In the genomic region with DNA sequence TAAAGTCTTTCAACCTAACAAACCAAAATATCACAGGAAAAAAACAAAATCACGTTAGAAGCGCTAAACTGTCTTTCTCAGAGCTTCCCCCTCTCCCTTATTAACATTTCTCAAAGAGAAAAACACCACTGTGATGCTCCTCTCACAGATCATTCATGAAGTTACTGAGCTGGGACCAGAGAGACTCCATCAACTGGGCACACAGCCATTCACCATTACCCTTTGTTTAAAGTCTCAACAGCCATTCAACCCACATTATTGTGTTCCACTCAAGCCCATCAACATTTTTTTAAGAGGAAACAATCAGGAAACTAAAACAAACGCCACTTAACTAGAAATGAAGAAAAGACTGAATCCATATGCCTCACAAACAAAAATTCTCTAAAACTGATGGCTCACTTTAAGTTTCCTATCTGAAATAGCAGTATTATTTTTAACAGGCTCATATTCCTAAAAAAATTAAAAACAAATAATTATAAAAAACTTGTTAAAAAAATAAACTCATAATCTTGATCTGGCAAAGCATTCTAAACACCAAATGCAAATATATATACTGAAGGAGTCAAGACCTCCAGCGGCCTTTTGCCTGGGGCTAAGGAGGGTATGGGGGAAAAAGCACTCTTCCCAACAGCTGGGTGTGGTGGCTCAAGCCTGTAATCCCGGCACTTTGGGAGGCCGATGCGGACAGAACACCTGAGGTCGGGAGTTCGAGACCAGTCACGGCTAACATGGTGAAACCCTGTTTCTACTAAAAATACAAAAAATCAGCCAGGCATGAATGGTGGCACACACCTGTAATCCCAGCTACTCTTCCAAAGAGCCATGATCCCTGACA, we compare ENCODE assay signal across 10 cellular contexts. TPM values are rescaled to one million over a fixed set of nuclear protein-coding genes. Genes with fewer than 3 reads are reported as not detected.
A peak's percentile ranks its signal among the peaks of the same experiment; 100 is the strongest.
DNase-seq lines count a peak whose midpoint lies in the region; ATAC-seq, FAIRE-seq and TF ChIP-seq lines count a peak whose summit lies in the region.
"Had no signal": no experiment of that assay in that cellular context is flagged by ENCODE, and none has a peak within 500 bp of the region (broad histone marks: within the 10 kb centered on the region; RNA-seq: fewer than 3 reads in every experiment).

No MANE protein-coding gene starts in this region.

- WGBS in right cardiac atrium: 84% methylated on average over 10 of the region's 10 CpGs

- no peaks in the 10 kb centered on the region for H3K27me3 ChIP-seq in CD8-positive, alpha-beta memory T cell (ENCODE audit: insufficient read depth, low read length, poor library complexity, severe bottlenecking)
- H3K27me3 ChIP-seq in right cardiac atrium (ENCODE audit: control insufficient read depth, insufficient read depth): no peaks in the 10 kb centered on the region

- peaks cover 0 to 37% (median 7%) of the 10 kb centered on the region in 3 donors for H3K36me3 Mint-ChIP-seq in CD8-positive, alpha-beta memory T cell
- H3K36me3 Mint-ChIP-seq in brain: peaks cover 34% of the 10 kb centered on the region

- H3K4me3 ChIP-seq in CD8-positive, alpha-beta memory T cell (ENCODE audit: low read length): no peak overlapping the region
- no peak overlapping the region for H3K4me3 ChIP-seq in right cardiac atrium (ENCODE audit: low read length)
- H3K4me3 ChIP-seq: SK-N-MC had no signal

- no peak for DNase-seq in CD8-positive, alpha-beta memory T cell
- DNase-seq in NCI-H146 treated with DMSO at 0.1 percent for 48 hours (lab: John Stamatoyannopoulos, UW; ENCODE audit: unreplicated experiment) (peak; percentile 36), midbrain (lab: John Stamatoyannopoulos, UW) (peak; percentile 36), right cardiac atrium (no peak), GM19240 (ENCODE audit: insufficient read length, low spot score) (no peak), RCC 7860 (ENCODE audit: low spot score) (no peak)
- DNase-seq: activated naive CD4-positive, alpha-beta T cell treated with anti-CD3 and anti-CD28 coated beads, Interleukin-2, amount 50 U/mL, for 16 hours had no signal

- H3K36me3 ChIP-seq in CD8-positive, alpha-beta memory T cell (ENCODE audit: insufficient read depth, low read length): no peaks in the 10 kb centered on the region

- peaks cover 51% of the 10 kb centered on the region for H3K4me1 ChIP-seq in CD8-positive, alpha-beta memory T cell (ENCODE audit: insufficient read depth, low read length)
- H3K4me1 ChIP-seq in right cardiac atrium (ENCODE audit: control insufficient read depth, insufficient read depth, low read length): peaks cover 14% of the 10 kb centered on the region

- no peak overlapping the region for H3K27ac ChIP-seq in CD8-positive, alpha-beta memory T cell (ENCODE audit: low read depth, low read length)
- H3K27ac ChIP-seq in right cardiac atrium (ENCODE audit: low read length): no peak overlapping the region
- H3K27ac ChIP-seq: SK-N-MC had no signal

- H3K27me3 Mint-ChIP-seq in CD8-positive, alpha-beta memory T cell: no peaks in the 10 kb centered on the region
- H3K27me3 Mint-ChIP-seq in brain: no peaks in the 10 kb centered on the region

- intact Hi-C loops in right cardiac atrium (cut with DNase I): no loop called here

- POLR2A ChIA-PET in CD8-positive, alpha-beta memory T cell (lab: Charles Lee): no interaction called here

- peak overlapping the region in 6 of 8 donors; percentile 13 to 78 (median 66) for H3K27ac Mint-ChIP-seq in CD8-positive, alpha-beta memory T cell
- peak overlapping the region; percentile 17 to 91 (median 87) for H3K27ac Mint-ChIP-seq in brain

- no peak for ATAC-seq in right cardiac atrium
- ATAC-seq in GM19023 (IDR thresholded peaks at IDR 0.05; ENCODE audit: unreplicated experiment): no peak

- no peak for FAIRE-seq in RCC 7860 (lab: Jason Lieb, UNC)

- no peaks in the 10 kb centered on the region for H3K9me3 Mint-ChIP-seq in CD8-positive, alpha-beta memory T cell
- no peaks in the 10 kb centered on the region for H3K9me3 Mint-ChIP-seq in brain

- no peak for TF ChIP-seq CTCF in brain (conservative IDR thresholded peaks at IDR 0.05)

- no peaks in the 10 kb centered on the region for H3K9me3 ChIP-seq in CD8-positive, alpha-beta memory T cell (ENCODE audit: low read length)
- no peaks in the 10 kb centered on the region for H3K9me3 ChIP-seq in right cardiac atrium (ENCODE audit: control insufficient read depth, low read length)

- H3K4me3 Mint-ChIP-seq in CD8-positive, alpha-beta memory T cell: peak overlapping the region in 5 of 7 donors; percentile 0 to 72 (median 43)
- H3K4me3 Mint-ChIP-seq in brain: peak overlapping the region in 3 of 5 experiments; percentile 42 to 74 (median 65)

- peaks cover 68 to 85% (median 73%) of the 10 kb centered on the region in 3 donors for H3K4me1 Mint-ChIP-seq in CD8-positive, alpha-beta memory T cell
- H3K4me1 Mint-ChIP-seq in brain: peaks cover 73% of the 10 kb centered on the region

- CTCF ChIA-PET in CD8-positive, alpha-beta memory T cell (lab: Charles Lee): interaction anchor here (1.7 kb wide), 1 partner anchor 8 kb away, joined by 5 read pairs; no protein-coding TSS in a partner anchor

RNA-seq across cellular contexts. Expression of gene CELF1, which starts 14.0 kb away (rescaled TPM):
- 100 to 1,000 TPM; 160 to 168 TPM for total RNA-seq in CD8-positive, alpha-beta memory T cell
- 80.8 TPM for polyA plus RNA-seq in CD8-positive, alpha-beta memory T cell
- polyA plus RNA-seq in brain (ENCODE audit: insufficient read depth, low read depth, low replicate concordance): 47.2 TPM
- total RNA-seq in right cardiac atrium: 10 to 100 TPM; 54.8 to 79.8 (median 73.4) TPM
- 26.9 TPM for polyA plus RNA-seq in right cardiac atrium

RNA-seq across cellular contexts. Expression of gene PTPMT1, which starts 26.4 kb away (rescaled TPM):
- total RNA-seq in CD8-positive, alpha-beta memory T cell: 10 to 100 TPM; 53.3 to 53.8 TPM
- polyA plus RNA-seq in CD8-positive, alpha-beta memory T cell: 71.2 TPM
- polyA plus RNA-seq in brain (ENCODE audit: insufficient read depth, low read depth, low replicate concordance): 52.2 TPM
- total RNA-seq in right cardiac atrium: 10 to 100 TPM; 13.9 to 17.2 (median 15.3) TPM
- polyA plus RNA-seq in right cardiac atrium: 22.5 TPM

RNA-seq across cellular contexts. Expression of gene KBTBD4, which starts 39.8 kb away (rescaled TPM):
- total RNA-seq in CD8-positive, alpha-beta memory T cell: 10 to 100 TPM; 24.8 to 26.4 TPM
- 46.5 TPM for polyA plus RNA-seq in CD8-positive, alpha-beta memory T cell
- 19.2 TPM for polyA plus RNA-seq in brain (ENCODE audit: insufficient read depth, low read depth, low replicate concordance)
- total RNA-seq in right cardiac atrium: 10 to 100 TPM; 14.2 to 18.1 (median 14.6) TPM
- polyA plus RNA-seq in right cardiac atrium: 8.1 TPM

RNA-seq across cellular contexts. Expression of gene NDUFS3, which starts 39.9 kb away (rescaled TPM):
- total RNA-seq in CD8-positive, alpha-beta memory T cell: 100 to 1,000 TPM; 147 to 157 TPM
- 98.9 TPM for polyA plus RNA-seq in CD8-positive, alpha-beta memory T cell
- 158 TPM for polyA plus RNA-seq in brain (ENCODE audit: insufficient read depth, low read depth, low replicate concordance)
- total RNA-seq in right cardiac atrium: 100 to 1,000 TPM; 143 to 189 (median 165) TPM
- polyA plus RNA-seq in right cardiac atrium: 260 TPM

RNA-seq across cellular contexts. Expression of gene FAM180B, which starts 47.5 kb away (rescaled TPM):
- under 1 TPM in 1 of 2 experiments, not detected in 1; 0.20 TPM for total RNA-seq in CD8-positive, alpha-beta memory T cell
- not detected for polyA plus RNA-seq in CD8-positive, alpha-beta memory T cell
- not detected for polyA plus RNA-seq in brain (ENCODE audit: insufficient read depth, low read depth, low replicate concordance)
- under 1 TPM in 2 of 4 donors, not detected in 2; 0.17 to 0.32 TPM for total RNA-seq in right cardiac atrium
- polyA plus RNA-seq in right cardiac atrium: 0.25 TPM

Comparison
In these comparisons a context has a peak if more than half of its experiments do, and no peak if none do; other contexts are left out.
1. DNase-seq: peak in NCI-H146 treated with DMSO at 0.1 percent for 48 hours (single experiment) and midbrain (single experiment); none in CD8-positive, alpha-beta memory T cell (0 of 5), right cardiac atrium (0 of 3), GM19240 (single experiment) and RCC 7860 (single experiment).